ENCODE assay signal across 13 cellular contexts in the genomic region with DNA sequence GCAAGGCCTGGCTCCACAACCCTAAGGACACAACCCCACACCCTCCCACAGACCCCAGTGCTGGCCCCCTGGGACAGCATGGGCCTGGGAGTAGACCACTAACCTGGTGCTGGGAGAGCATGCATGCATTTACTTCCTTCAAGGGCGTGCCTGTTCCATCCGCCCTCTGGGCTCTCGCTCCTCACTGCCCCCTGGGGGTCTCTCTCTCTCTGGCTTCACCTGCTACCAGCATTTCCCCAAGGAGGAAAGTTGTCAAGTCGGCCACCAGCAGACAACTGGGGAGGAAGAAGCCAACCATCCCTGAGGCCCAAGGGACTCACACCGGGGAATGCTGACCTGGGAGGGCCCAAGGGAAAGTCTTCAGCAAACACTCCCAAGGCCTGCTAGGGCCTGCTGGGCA. TPM values are rescaled to one million over a fixed set of nuclear protein-coding genes. Genes with fewer than 3 reads are reported as not detected.
DNase-seq lines count a peak whose midpoint lies in the region; FAIRE-seq and TF ChIP-seq lines count a peak whose summit lies in the region.
"Had no signal": no experiment of that assay in that cellular context is flagged by ENCODE, and none has a peak within 500 bp of the region (broad histone marks: within the 10 kb centered on the region; RNA-seq: fewer than 3 reads in every experiment).

No MANE protein-coding gene starts in this region.

- H3K9ac ChIP-seq in mesenchymal stem cell (ENCODE audit: low read length), result no peak overlapping the region

- no peak overlapping the region for H3K14ac ChIP-seq in mesenchymal stem cell (ENCODE audit: low read length in 2 of 2)

- H3K4me2 ChIP-seq in mesenchymal stem cell (ENCODE audit: low read length, poor library complexity, severe bottlenecking), result no peak overlapping the region

- no peaks in the 10 kb centered on the region for H3K27me3 Mint-ChIP-seq in CD8-positive, alpha-beta memory T cell

- H3K4me3 ChIP-seq in astrocyte of the cerebellum (ENCODE audit: low read depth, low read length) (no peak overlapping the region), mesenchymal stem cell (ENCODE audit: insufficient read depth in 1 of 2, low read depth in 1 of 2, low read length in 2 of 2) (no peak overlapping the region)
- no peak overlapping the region for H3K4me3 ChIP-seq in CD8-positive, alpha-beta memory T cell (ENCODE audit: low read length)
- H3K4me3 ChIP-seq: esophagus squamous epithelium, prostate gland had no signal

- peak; percentile 22 for DNase-seq in D721Med (ENCODE audit: insufficient read length, low spot score)
- peak; percentile 48 for DNase-seq in HuH-7 (ENCODE audit: low spot score)
- DNase-seq in astrocyte of the cerebellum (ENCODE audit: low read depth), result no peak
- DNase-seq in mesenchymal stem cell, result no peak
- DNase-seq in GM20000 (ENCODE audit: low spot score), result no peak
- DNase-seq in DMS53 treated with DMSO at 0.1 percent for 48 hours (lab: John Stamatoyannopoulos, UW; ENCODE audit: unreplicated experiment), result no peak
- no peak for DNase-seq in CD8-positive, alpha-beta memory T cell
- no peak for DNase-seq in SKM-1 (lab: John Stamatoyannopoulos, UW; ENCODE audit: unreplicated experiment)
- DNase-seq: anterior cingulate cortex, esophagus squamous epithelium, left colon, NCI-H2081 had no signal

- H2AK5ac ChIP-seq in mesenchymal stem cell (ENCODE audit: low read length, severe bottlenecking), result no peak overlapping the region

- H3K4me1 ChIP-seq in mesenchymal stem cell (ENCODE audit: control insufficient read depth, insufficient read depth, low read depth, low read length), result peaks cover 7% of the 10 kb centered on the region
- H3K4me1 ChIP-seq in CD8-positive, alpha-beta memory T cell (ENCODE audit: insufficient read depth, low read length), result peaks cover 11% of the 10 kb centered on the region
- H3K4me1 ChIP-seq: prostate gland had no signal

- H3K4ac ChIP-seq in mesenchymal stem cell (ENCODE audit: low read depth in 1 of 2, low read length in 2 of 2), result no peak overlapping the region

- POLR2A ChIA-PET in CD8-positive, alpha-beta memory T cell (lab: Charles Lee), result no interaction called here

- CTCF ChIA-PET in CD8-positive, alpha-beta memory T cell (lab: Charles Lee), result no interaction called here

- H3K9me3 ChIP-seq in mesenchymal stem cell (ENCODE audit: control insufficient read depth, low read length), result no peaks in the 10 kb centered on the region
- no peaks in the 10 kb centered on the region for H3K9me3 ChIP-seq in CD8-positive, alpha-beta memory T cell (ENCODE audit: low read length)
- H3K9me3 ChIP-seq: esophagus squamous epithelium, prostate gland had no signal

- no peak overlapping the region for H3K27ac ChIP-seq in mesenchymal stem cell (ENCODE audit: low read length, poor library complexity, severe bottlenecking)
- no peak overlapping the region for H3K27ac ChIP-seq in CD8-positive, alpha-beta memory T cell (ENCODE audit: low read depth, low read length)
- H3K27ac ChIP-seq: esophagus squamous epithelium, prostate gland had no signal

- no peak overlapping the region for H3K27ac Mint-ChIP-seq in CD8-positive, alpha-beta memory T cell

- WGBS in mesenchymal stem cell, result 91% methylated on average over 5 of the region's 5 CpGs

- peak overlapping the region; percentile 12 for H2BK15ac ChIP-seq in mesenchymal stem cell (ENCODE audit: low read depth, poor library complexity, severe bottlenecking)

- no peak overlapping the region for H3K18ac ChIP-seq in mesenchymal stem cell (ENCODE audit: low read depth in 1 of 2, low read length in 2 of 2)

- peaks cover 0 to 13% (median 3%) of the 10 kb centered on the region in 3 donors for H3K36me3 Mint-ChIP-seq in CD8-positive, alpha-beta memory T cell

- in situ Hi-C loops in astrocyte of the cerebellum (cut with HindIII; ENCODE audit: low sequenced_read_pairs), result no loop called here

- H3K9me3 Mint-ChIP-seq in CD8-positive, alpha-beta memory T cell, result no peaks in the 10 kb centered on the region

- H2BK12ac ChIP-seq in mesenchymal stem cell (ENCODE audit: low read length in 2 of 2), result no peak overlapping the region

- TF ChIP-seq CTCF in D721Med (IDR thresholded peaks at IDR 0.05; ENCODE audit: insufficient read depth, missing control alignments) (peak; percentile 36), astrocyte of the cerebellum (IDR thresholded peaks at IDR 0.05; ENCODE audit: low read depth, low read length, missing control alignments) (peak; percentile 46), GM20000 (IDR thresholded peaks at IDR 0.05; ENCODE audit: extremely low read depth, missing control alignments) (no peak)

- H4K91ac ChIP-seq in mesenchymal stem cell (ENCODE audit: low read length), result no peak overlapping the region

- H4K8ac ChIP-seq in mesenchymal stem cell (ENCODE audit: low read length), result no peak overlapping the region

- H3K27me3 ChIP-seq in mesenchymal stem cell (ENCODE audit: control insufficient read depth in 1 of 2, insufficient read depth in 1 of 2, low read length in 2 of 2), result no peaks in the 10 kb centered on the region
- no peaks in the 10 kb centered on the region for H3K27me3 ChIP-seq in CD8-positive, alpha-beta memory T cell (ENCODE audit: insufficient read depth, low read length, poor library complexity, severe bottlenecking)
- H3K27me3 ChIP-seq: esophagus squamous epithelium had no signal

- H2AFZ ChIP-seq in mesenchymal stem cell (ENCODE audit: low read depth, low read length), result no peak overlapping the region

- H3K4me3 Mint-ChIP-seq in CD8-positive, alpha-beta memory T cell, result no peak overlapping the region

- no peak overlapping the region for H2BK5ac ChIP-seq in mesenchymal stem cell (ENCODE audit: low read depth, low read length, poor library complexity, severe bottlenecking)

- H3K4me1 Mint-ChIP-seq in CD8-positive, alpha-beta memory T cell, result peaks cover 12 to 29% (median 16%) of the 10 kb centered on the region in 3 donors

- no peak overlapping the region for H2BK120ac ChIP-seq in mesenchymal stem cell (ENCODE audit: low read depth, low read length)

- no peak overlapping the region for H3K23ac ChIP-seq in mesenchymal stem cell (ENCODE audit: low read length in 2 of 2)

- no peak for FAIRE-seq in D721Med (lab: Jason Lieb, UNC)

- H3K79me1 ChIP-seq in mesenchymal stem cell (replicated peaks; ENCODE audit: low read length, poor library complexity, severe bottlenecking), result peaks cover 31% of the 10 kb centered on the region

- H3K36me3 ChIP-seq in mesenchymal stem cell (ENCODE audit: control insufficient read depth in 1 of 2, insufficient read depth in 2 of 2, low read depth in 1 of 2, low read length in 2 of 2), result peaks cover 8 to 44% of the 10 kb centered on the region in 2 experiments
- H3K36me3 ChIP-seq in CD8-positive, alpha-beta memory T cell (ENCODE audit: insufficient read depth, low read length), result no peaks in the 10 kb centered on the region
- H3K36me3 ChIP-seq: prostate gland had no signal

RNA-seq across cellular contexts. Expression of gene LRP8, which starts 6.5 kb away (rescaled TPM):
- 19.5 TPM for polyA plus RNA-seq in mesenchymal stem cell (2013, experiment 1 of 2)
- polyA plus RNA-seq in mesenchymal stem cell (2013, experiment 2 of 2), result 17.4 TPM
- total RNA-seq in CD8-positive, alpha-beta memory T cell, result 10 to 100 TPM; 48.7 to 49.7 TPM
- 2.7 TPM for polyA plus RNA-seq in CD8-positive, alpha-beta memory T cell

Comparison
In these comparisons a context has a peak if more than half of its experiments do, and no peak if none do; other contexts are left out.
1. DNase-seq: peak in D721Med (single experiment) and HuH-7 (single experiment); none in astrocyte of the cerebellum (single experiment), mesenchymal stem cell (single experiment), GM20000 (single experiment), DMS53 treated with DMSO at 0.1 percent for 48 hours (single experiment), CD8-positive, alpha-beta memory T cell (0 of 5) and SKM-1 (single experiment).